ENCODE assay signal across 1 cellular context in genomic region chr1:19210772-19211549, GRCh38.
TF ChIP-seq lines count a peak whose summit lies in the region.

No MANE protein-coding gene starts in this region.

TF ChIP-seq in GM12878, 131 proteins besides CTCF, POLR2A, EP300 and RAD21:
- no peak for TF ChIP-seq BMI1 (IDR thresholded peaks at IDR 0.05; ENCODE audit: borderline replicate concordance)
- no peak for TF ChIP-seq NBN (IDR thresholded peaks at IDR 0.05)
- TF ChIP-seq USF1 (IDR thresholded peaks at IDR 0.05; ENCODE audit: borderline replicate concordance, extremely low read length, insufficient read depth, low read depth, low read length): no peak
- TF ChIP-seq ESRRA (IDR thresholded peaks at IDR 0.05; ENCODE audit: low read length): no peak
- no peak for TF ChIP-seq NFIC (IDR thresholded peaks at IDR 0.05; ENCODE audit: low read depth, low read length)
- TF ChIP-seq RB1 (IDR thresholded peaks at IDR 0.05; ENCODE audit: borderline replicate concordance): no peak
- TF ChIP-seq PML (IDR thresholded peaks at IDR 0.05; ENCODE audit: low read length): no peak
- TF ChIP-seq SPI1 (IDR thresholded peaks at IDR 0.05; ENCODE audit: borderline replicate concordance, insufficient read depth, low read depth, low read length): 0 out of 2 replicates have a peak, but pooled peaks have one; percentile 28
